In genomic region chr6:27295301-27296079, GRCh38 we compare ENCODE assay signal across 1 cellular context.
TF ChIP-seq lines count a peak whose summit lies in the region.

No MANE protein-coding gene starts in this region.

TF ChIP-seq in HepG2, 621 proteins besides CTCF, POLR2A, EP300 and RAD21 (continued from another document and continues in another):
- TF ChIP-seq, protein P1, sequence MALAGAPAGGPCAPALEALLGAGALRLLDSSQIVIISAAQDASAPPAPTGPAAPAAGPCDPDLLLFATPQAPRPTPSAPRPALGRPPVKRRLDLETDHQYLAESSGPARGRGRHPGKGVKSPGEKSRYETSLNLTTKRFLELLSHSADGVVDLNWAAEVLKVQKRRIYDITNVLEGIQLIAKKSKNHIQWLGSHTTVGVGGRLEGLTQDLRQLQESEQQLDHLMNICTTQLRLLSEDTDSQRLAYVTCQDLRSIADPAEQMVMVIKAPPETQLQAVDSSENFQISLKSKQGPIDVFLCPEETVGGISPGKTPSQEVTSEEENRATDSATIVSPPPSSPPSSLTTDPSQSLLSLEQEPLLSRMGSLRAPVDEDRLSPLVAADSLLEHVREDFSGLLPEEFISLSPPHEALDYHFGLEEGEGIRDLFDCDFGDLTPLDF (CRISPR knock-in tag; IDR thresholded peaks at IDR 0.05), result no peak
- TF ChIP-seq SOX13 (IDR thresholded peaks at IDR 0.05) (no peak), SOX13 (CRISPR knock-in tag; conservative IDR thresholded peaks at IDR 0.05 in 1 of 2, IDR thresholded peaks at IDR 0.05 in 1 of 2) (no peak), BCL6 (CRISPR knock-in tag; IDR thresholded peaks at IDR 0.05) (no peak), MTF2 (CRISPR knock-in tag; IDR thresholded peaks at IDR 0.05; ENCODE audit: borderline replicate concordance) (no peak), NR2F6 (IDR thresholded peaks at IDR 0.05) (no peak), NR2F6 (CRISPR knock-in tag; IDR thresholded peaks at IDR 0.05) (0 out of 2 replicates have a peak, but pooled peaks have one; percentile 18), DR1 (CRISPR knock-in tag; IDR thresholded peaks at IDR 0.05) (peak; percentile 56; the same call in 1 of the 2 replicates), SALL1 (CRISPR knock-in tag; IDR thresholded peaks at IDR 0.05) (no peak; the same call in 1 of the 2 replicates), KAT7 (CRISPR knock-in tag; IDR thresholded peaks at IDR 0.05; ENCODE audit: borderline replicate concordance) (no peak), ZBTB4 (CRISPR knock-in tag; IDR thresholded peaks at IDR 0.05; ENCODE audit: borderline replicate concordance) (no peak), NFATC3 (CRISPR knock-in tag; IDR thresholded peaks at IDR 0.05) (no peak), ASH2L (IDR thresholded peaks at IDR 0.05; ENCODE audit: insufficient read length, low read depth, low read length) (peak; percentile 35), ZNF782 (CRISPR knock-in tag; IDR thresholded peaks at IDR 0.05; ENCODE audit: borderline replicate concordance) (peak; percentile 32; the same call in 1 of the 2 replicates), SMAD3 (CRISPR knock-in tag; IDR thresholded peaks at IDR 0.05) (no peak), ZNF703 (CRISPR knock-in tag; IDR thresholded peaks at IDR 0.05; ENCODE audit: borderline replicate concordance) (no peak), HOXD1 (CRISPR knock-in tag; IDR thresholded peaks at IDR 0.05) (no peak), ZNF558 (CRISPR knock-in tag; IDR thresholded peaks at IDR 0.05; ENCODE audit: borderline replicate concordance) (no peak), PCBP1 (IDR thresholded peaks at IDR 0.05; ENCODE audit: borderline replicate concordance, low read depth, low read length) (no peak), NFE2L2 (IDR thresholded peaks at IDR 0.05; ENCODE audit: low read length) (no peak), PAWR (CRISPR knock-in tag; IDR thresholded peaks at IDR 0.05; ENCODE audit: borderline replicate concordance) (no peak), DMTF1 (CRISPR knock-in tag; IDR thresholded peaks at IDR 0.05) (no peak), PRPF4 (IDR thresholded peaks at IDR 0.05; ENCODE audit: low read depth, low read length, poor library complexity, severe bottlenecking) (peak; percentile 59), TRAFD1 (CRISPR knock-in tag; IDR thresholded peaks at IDR 0.05; ENCODE audit: borderline replicate concordance) (no peak), ZNF567 (CRISPR knock-in tag; IDR thresholded peaks at IDR 0.05; ENCODE audit: borderline replicate concordance) (no peak), PRDM15 (CRISPR knock-in tag; IDR thresholded peaks at IDR 0.05) (no peak), HNRNPK (IDR thresholded peaks at IDR 0.05; ENCODE audit: low read depth, low read length, poor library complexity, severe bottlenecking) (no peak), ZFP41 (CRISPR knock-in tag; IDR thresholded peaks at IDR 0.05; ENCODE audit: borderline replicate concordance) (no peak), ZNF44 (CRISPR knock-in tag; IDR thresholded peaks at IDR 0.05) (no peak), ZNF747 (CRISPR knock-in tag; IDR thresholded peaks at IDR 0.05; ENCODE audit: borderline replicate concordance) (no peak), FOXK2 (IDR thresholded peaks at IDR 0.05) (no peak), HIC2 (CRISPR knock-in tag; IDR thresholded peaks at IDR 0.05; ENCODE audit: low read depth) (no peak), SAP130 (CRISPR knock-in tag; IDR thresholded peaks at IDR 0.05; ENCODE audit: low read depth) (peak; percentile 40; the same call in 1 of the 2 replicates)
- TF ChIP-seq, protein P2, sequence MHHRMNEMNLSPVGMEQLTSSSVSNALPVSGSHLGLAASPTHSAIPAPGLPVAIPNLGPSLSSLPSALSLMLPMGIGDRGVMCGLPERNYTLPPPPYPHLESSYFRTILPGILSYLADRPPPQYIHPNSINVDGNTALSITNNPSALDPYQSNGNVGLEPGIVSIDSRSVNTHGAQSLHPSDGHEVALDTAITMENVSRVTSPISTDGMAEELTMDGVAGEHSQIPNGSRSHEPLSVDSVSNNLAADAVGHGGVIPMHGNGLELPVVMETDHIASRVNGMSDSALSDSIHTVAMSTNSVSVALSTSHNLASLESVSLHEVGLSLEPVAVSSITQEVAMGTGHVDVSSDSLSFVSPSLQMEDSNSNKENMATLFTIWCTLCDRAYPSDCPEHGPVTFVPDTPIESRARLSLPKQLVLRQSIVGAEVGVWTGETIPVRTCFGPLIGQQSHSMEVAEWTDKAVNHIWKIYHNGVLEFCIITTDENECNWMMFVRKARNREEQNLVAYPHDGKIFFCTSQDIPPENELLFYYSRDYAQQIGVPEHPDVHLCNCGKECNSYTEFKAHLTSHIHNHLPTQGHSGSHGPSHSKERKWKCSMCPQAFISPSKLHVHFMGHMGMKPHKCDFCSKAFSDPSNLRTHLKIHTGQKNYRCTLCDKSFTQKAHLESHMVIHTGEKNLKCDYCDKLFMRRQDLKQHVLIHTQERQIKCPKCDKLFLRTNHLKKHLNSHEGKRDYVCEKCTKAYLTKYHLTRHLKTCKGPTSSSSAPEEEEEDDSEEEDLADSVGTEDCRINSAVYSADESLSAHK (CRISPR knock-in tag; IDR thresholded peaks at IDR 0.05; ENCODE audit: borderline replicate concordance), result no peak
- TF ChIP-seq, protein P3, sequence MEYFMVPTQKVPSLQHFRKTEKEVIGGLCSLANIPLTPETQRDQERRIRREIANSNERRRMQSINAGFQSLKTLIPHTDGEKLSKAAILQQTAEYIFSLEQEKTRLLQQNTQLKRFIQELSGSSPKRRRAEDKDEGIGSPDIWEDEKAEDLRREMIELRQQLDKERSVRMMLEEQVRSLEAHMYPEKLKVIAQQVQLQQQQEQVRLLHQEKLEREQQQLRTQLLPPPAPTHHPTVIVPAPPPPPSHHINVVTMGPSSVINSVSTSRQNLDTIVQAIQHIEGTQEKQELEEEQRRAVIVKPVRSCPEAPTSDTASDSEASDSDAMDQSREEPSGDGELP (IDR thresholded peaks at IDR 0.05; ENCODE audit: borderline replicate concordance, low read depth), result no peak
- TF ChIP-seq, protein P4, sequence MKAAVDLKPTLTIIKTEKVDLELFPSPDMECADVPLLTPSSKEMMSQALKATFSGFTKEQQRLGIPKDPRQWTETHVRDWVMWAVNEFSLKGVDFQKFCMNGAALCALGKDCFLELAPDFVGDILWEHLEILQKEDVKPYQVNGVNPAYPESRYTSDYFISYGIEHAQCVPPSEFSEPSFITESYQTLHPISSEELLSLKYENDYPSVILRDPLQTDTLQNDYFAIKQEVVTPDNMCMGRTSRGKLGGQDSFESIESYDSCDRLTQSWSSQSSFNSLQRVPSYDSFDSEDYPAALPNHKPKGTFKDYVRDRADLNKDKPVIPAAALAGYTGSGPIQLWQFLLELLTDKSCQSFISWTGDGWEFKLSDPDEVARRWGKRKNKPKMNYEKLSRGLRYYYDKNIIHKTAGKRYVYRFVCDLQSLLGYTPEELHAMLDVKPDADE (CRISPR knock-in tag; IDR thresholded peaks at IDR 0.05), result no peak
- TF ChIP-seq, protein P5, sequence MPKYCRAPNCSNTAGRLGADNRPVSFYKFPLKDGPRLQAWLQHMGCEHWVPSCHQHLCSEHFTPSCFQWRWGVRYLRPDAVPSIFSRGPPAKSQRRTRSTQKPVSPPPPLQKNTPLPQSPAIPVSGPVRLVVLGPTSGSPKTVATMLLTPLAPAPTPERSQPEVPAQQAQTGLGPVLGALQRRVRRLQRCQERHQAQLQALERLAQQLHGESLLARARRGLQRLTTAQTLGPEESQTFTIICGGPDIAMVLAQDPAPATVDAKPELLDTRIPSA (CRISPR knock-in tag; IDR thresholded peaks at IDR 0.05; ENCODE audit: borderline replicate concordance), result no peak
- TF ChIP-seq, protein P6, sequence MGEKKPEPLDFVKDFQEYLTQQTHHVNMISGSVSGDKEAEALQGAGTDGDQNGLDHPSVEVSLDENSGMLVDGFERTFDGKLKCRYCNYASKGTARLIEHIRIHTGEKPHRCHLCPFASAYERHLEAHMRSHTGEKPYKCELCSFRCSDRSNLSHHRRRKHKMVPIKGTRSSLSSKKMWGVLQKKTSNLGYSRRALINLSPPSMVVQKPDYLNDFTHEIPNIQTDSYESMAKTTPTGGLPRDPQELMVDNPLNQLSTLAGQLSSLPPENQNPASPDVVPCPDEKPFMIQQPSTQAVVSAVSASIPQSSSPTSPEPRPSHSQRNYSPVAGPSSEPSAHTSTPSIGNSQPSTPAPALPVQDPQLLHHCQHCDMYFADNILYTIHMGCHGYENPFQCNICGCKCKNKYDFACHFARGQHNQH (CRISPR knock-in tag; IDR thresholded peaks at IDR 0.05), result peak; percentile 34; the same call in 1 of the 2 replicates
